ENCODE assay signal across 4 cellular contexts in genomic region chr16:2578905-2579304, GRCh38. TPM values are rescaled to one million over a fixed set of nuclear protein-coding genes. Genes with fewer than 3 reads are reported as not detected.
"Had no signal": no experiment of that assay in that cellular context is flagged by ENCODE, and none has a peak within 500 bp of the region (broad histone marks: within the 10 kb centered on the region; RNA-seq: fewer than 3 reads in every experiment).

No MANE protein-coding gene starts in this region.

RNA-seq across cellular contexts. Expression of gene CEMP1, which starts 47.7 kb away (rescaled TPM):
- total RNA-seq: HepG2, HT1080, IMR-90, K562 had no signal
